In the genomic region with DNA sequence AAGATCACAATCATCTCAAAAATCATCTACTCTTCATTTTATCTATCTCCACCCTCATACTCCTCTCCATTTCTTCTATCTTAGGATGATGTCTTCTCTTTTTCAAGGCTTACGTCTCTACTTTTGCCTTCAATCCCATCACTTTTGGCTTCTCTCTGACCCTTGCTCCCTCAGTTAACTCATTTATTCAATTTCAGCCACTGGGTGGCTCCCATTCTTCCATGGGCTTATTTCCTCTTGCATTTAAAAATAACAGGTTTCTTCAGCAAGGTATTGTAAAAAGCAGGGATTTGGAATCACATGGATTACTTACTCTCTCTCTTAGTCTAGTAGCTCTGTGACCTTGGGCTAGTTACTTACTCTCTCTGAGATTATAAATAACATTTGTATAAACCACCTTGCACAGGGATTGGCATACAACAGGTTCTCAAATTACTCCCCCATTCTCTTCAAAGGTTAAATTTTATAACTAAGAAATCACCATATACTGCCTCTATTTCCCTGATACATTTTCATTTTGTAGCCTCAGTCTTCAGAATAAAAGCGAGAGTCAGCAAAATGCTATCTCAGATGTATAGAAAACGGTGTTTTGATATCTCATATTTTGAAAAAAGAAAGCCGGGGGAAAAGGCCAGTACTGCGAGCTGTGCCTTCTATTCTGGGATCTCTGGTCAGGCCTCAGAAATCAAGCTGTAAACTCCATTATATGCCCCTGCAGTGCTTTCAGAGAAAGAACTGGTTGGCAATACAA, we compare ENCODE assay signal across 1 cellular context.
TF ChIP-seq lines count a peak whose summit lies in the region.

No MANE protein-coding gene starts in this region.

TF ChIP-seq in GM23338, 12 proteins besides CTCF, POLR2A, EP300 and RAD21 (continued from another document):
- no peak for TF ChIP-seq POLR2AphosphoS5 (IDR thresholded peaks at IDR 0.05; ENCODE audit: low read depth)
- TF ChIP-seq CREB1 (CRISPR knock-in tag; IDR thresholded peaks at IDR 0.05; ENCODE audit: low read depth) = no peak
- TF ChIP-seq, protein P1, sequence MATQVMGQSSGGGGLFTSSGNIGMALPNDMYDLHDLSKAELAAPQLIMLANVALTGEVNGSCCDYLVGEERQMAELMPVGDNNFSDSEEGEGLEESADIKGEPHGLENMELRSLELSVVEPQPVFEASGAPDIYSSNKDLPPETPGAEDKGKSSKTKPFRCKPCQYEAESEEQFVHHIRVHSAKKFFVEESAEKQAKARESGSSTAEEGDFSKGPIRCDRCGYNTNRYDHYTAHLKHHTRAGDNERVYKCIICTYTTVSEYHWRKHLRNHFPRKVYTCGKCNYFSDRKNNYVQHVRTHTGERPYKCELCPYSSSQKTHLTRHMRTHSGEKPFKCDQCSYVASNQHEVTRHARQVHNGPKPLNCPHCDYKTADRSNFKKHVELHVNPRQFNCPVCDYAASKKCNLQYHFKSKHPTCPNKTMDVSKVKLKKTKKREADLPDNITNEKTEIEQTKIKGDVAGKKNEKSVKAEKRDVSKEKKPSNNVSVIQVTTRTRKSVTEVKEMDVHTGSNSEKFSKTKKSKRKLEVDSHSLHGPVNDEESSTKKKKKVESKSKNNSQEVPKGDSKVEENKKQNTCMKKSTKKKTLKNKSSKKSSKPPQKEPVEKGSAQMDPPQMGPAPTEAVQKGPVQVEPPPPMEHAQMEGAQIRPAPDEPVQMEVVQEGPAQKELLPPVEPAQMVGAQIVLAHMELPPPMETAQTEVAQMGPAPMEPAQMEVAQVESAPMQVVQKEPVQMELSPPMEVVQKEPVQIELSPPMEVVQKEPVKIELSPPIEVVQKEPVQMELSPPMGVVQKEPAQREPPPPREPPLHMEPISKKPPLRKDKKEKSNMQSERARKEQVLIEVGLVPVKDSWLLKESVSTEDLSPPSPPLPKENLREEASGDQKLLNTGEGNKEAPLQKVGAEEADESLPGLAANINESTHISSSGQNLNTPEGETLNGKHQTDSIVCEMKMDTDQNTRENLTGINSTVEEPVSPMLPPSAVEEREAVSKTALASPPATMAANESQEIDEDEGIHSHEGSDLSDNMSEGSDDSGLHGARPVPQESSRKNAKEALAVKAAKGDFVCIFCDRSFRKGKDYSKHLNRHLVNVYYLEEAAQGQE (IDR thresholded peaks at IDR 0.05; ENCODE audit: unreplicated experiment) = no peak
- TF ChIP-seq, protein P2, sequence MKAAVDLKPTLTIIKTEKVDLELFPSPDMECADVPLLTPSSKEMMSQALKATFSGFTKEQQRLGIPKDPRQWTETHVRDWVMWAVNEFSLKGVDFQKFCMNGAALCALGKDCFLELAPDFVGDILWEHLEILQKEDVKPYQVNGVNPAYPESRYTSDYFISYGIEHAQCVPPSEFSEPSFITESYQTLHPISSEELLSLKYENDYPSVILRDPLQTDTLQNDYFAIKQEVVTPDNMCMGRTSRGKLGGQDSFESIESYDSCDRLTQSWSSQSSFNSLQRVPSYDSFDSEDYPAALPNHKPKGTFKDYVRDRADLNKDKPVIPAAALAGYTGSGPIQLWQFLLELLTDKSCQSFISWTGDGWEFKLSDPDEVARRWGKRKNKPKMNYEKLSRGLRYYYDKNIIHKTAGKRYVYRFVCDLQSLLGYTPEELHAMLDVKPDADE (IDR thresholded peaks at IDR 0.05) = no peak
- TF ChIP-seq, protein P3, sequence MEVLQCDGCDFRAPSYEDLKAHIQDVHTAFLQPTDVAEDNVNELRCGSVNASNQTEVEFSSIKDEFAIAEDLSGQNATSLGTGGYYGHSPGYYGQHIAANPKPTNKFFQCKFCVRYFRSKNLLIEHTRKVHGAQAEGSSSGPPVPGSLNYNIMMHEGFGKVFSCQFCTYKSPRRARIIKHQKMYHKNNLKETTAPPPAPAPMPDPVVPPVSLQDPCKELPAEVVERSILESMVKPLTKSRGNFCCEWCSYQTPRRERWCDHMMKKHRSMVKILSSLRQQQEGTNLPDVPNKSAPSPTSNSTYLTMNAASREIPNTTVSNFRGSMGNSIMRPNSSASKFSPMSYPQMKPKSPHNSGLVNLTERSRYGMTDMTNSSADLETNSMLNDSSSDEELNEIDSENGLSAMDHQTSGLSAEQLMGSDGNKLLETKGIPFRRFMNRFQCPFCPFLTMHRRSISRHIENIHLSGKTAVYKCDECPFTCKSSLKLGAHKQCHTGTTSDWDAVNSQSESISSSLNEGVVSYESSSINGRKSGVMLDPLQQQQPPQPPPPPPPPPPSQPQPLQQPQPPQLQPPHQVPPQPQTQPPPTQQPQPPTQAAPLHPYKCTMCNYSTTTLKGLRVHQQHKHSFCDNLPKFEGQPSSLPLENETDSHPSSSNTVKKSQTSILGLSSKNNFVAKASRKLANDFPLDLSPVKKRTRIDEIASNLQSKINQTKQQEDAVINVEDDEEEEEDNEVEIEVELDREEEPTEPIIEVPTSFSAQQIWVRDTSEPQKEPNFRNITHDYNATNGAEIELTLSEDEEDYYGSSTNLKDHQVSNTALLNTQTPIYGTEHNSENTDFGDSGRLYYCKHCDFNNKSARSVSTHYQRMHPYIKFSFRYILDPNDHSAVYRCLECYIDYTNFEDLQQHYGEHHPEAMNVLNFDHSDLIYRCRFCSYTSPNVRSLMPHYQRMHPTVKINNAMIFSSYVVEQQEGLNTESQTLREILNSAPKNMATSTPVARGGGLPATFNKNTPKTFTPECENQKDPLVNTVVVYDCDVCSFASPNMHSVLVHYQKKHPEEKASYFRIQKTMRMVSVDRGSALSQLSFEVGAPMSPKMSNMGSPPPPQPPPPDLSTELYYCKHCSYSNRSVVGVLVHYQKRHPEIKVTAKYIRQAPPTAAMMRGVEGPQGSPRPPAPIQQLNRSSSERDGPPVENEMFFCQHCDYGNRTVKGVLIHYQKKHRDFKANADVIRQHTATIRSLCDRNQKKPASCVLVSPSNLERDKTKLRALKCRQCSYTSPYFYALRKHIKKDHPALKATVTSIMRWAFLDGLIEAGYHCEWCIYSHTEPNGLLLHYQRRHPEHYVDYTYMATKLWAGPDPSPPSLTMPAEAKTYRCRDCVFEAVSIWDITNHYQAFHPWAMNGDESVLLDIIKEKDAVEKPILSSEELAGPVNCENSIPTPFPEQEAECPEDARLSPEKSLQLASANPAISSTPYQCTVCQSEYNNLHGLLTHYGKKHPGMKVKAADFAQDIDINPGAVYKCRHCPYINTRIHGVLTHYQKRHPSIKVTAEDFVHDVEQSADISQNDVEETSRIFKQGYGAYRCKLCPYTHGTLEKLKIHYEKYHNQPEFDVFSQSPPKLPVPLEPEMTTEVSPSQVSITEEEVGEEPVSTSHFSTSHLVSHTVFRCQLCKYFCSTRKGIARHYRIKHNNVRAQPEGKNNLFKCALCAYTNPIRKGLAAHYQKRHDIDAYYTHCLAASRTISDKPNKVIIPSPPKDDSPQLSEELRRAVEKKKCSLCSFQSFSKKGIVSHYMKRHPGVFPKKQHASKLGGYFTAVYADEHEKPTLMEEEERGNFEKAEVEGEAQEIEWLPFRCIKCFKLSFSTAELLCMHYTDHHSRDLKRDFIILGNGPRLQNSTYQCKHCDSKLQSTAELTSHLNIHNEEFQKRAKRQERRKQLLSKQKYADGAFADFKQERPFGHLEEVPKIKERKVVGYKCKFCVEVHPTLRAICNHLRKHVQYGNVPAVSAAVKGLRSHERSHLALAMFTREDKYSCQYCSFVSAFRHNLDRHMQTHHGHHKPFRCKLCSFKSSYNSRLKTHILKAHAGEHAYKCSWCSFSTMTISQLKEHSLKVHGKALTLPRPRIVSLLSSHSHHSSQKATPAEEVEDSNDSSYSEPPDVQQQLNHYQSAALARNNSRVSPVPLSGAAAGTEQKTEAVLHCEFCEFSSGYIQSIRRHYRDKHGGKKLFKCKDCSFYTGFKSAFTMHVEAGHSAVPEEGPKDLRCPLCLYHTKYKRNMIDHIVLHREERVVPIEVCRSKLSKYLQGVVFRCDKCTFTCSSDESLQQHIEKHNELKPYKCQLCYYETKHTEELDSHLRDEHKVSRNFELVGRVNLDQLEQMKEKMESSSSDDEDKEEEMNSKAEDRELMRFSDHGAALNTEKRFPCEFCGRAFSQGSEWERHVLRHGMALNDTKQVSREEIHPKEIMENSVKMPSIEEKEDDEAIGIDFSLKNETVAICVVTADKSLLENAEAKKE (CRISPR knock-in tag; IDR thresholded peaks at IDR 0.05) = no peak
- no peak for TF ChIP-seq JUNB (IDR thresholded peaks at IDR 0.05; ENCODE audit: unreplicated experiment)
